ENCODE assay signal across 11 cellular contexts in the genomic region with DNA sequence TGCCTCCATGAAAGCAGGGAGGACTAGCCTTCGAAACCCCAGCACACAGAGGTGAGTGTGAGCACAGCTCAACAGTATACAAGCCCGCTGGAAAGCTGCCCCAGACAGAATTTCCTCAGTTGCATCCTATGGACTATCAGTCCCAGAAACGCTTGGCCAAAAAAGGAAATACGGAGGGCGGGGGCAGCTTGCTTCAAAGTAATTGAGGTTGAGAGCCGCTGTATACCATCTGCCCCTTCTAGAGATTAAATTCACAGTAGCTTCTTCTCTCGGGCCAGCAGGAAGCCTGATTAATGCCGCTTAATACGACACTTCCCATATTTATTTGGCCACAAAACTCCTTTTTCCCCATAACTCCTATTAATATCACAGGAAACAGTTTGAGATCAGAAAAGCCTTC.
DNase-seq lines count a peak whose midpoint lies in the region; ATAC-seq, FAIRE-seq and TF ChIP-seq lines count a peak whose summit lies in the region.
"Had no signal": no experiment of that assay in that cellular context is flagged by ENCODE, and none has a peak within 500 bp of the region (broad histone marks: within the 10 kb centered on the region; RNA-seq: fewer than 3 reads in every experiment).

No MANE protein-coding gene starts in this region.

- TF ChIP-seq CTCF in dorsolateral prefrontal cortex (IDR thresholded peaks at IDR 0.05 in 54 of 56, conservative IDR thresholded peaks at IDR 0.05 in 2 of 56; ENCODE audit: low read depth in 1 of 56, partially characterized antibody in 56 of 56), result no peak

- no peaks in the 10 kb centered on the region for H3K4me1 ChIP-seq in small intestine (ENCODE audit: control insufficient read depth in 2 of 2, insufficient read depth in 1 of 2, low read depth in 1 of 2, low read length in 1 of 2)
- H3K4me1 ChIP-seq in effector memory CD4-positive, alpha-beta T cell (ENCODE audit: control insufficient read depth, insufficient read depth, low read length, poor library complexity, severe bottlenecking), result no peaks in the 10 kb centered on the region

- no peaks in the 10 kb centered on the region for H3K36me3 ChIP-seq in small intestine (ENCODE audit: control insufficient read depth in 2 of 2, insufficient read depth in 2 of 2, low read length in 2 of 2)
- H3K36me3 ChIP-seq in effector memory CD4-positive, alpha-beta T cell (ENCODE audit: control insufficient read depth, insufficient read depth, low read length), result no peaks in the 10 kb centered on the region

- intact Hi-C loops in dorsolateral prefrontal cortex (cut with DNase I), result loop anchor here in 1 of 2 donors (5.0 to 10.0 kb wide), 5 partner anchors 104 to 296 kb away; no protein-coding TSS in a partner anchor

- 66 to 91% (median 84%) methylated on average over 9 of the region's 9 CpGs for WGBS in small intestine, 3 donors

- H3K36me3 Mint-ChIP-seq in natural killer cell treated with Interleukin-12 subunit alpha and Interleukin-12 subunit beta and Interleukin-15 and Interleukin-18, amount 100 ng/mL, for 72 hours, result peaks cover 8% of the 10 kb centered on the region

- TF ChIP-seq POLR2A in GM12891 (IDR thresholded peaks at IDR 0.05; ENCODE audit: low read depth, low read length), result no peak

- peak overlapping the region; percentile 8 to 98 for H3K27ac Mint-ChIP-seq in natural killer cell treated with Interleukin-12 subunit alpha and Interleukin-12 subunit beta and Interleukin-15 and Interleukin-18, amount 100 ng/mL, for 72 hours

- peaks cover 3% of the 10 kb centered on the region for H3K9me3 Mint-ChIP-seq in natural killer cell treated with Interleukin-12 subunit alpha and Interleukin-12 subunit beta and Interleukin-15 and Interleukin-18, amount 100 ng/mL, for 72 hours

- no peak for ATAC-seq in natural killer cell treated with Interleukin-12 subunit alpha and Interleukin-12 subunit beta and Interleukin-15 and Interleukin-18, amount 100 ng/mL, for 72 hours

- H3K4me3 ChIP-seq in dorsolateral prefrontal cortex (no peak overlapping the region), small intestine (ENCODE audit: low read depth in 1 of 2, low read length in 2 of 2) (no peak overlapping the region)
- H3K4me3 ChIP-seq in effector memory CD4-positive, alpha-beta T cell (ENCODE audit: insufficient read depth, low read depth, low read length, poor library complexity, severe bottlenecking), result no peak overlapping the region

- FAIRE-seq in small intestine (lab: Jason Lieb, UNC) (no peak), GM12891 (lab: Jason Lieb, UNC) (no peak)

- H3K27me3 ChIP-seq in dorsolateral prefrontal cortex (no peaks in the 10 kb centered on the region), small intestine (ENCODE audit: control insufficient read depth in 2 of 2, insufficient read depth in 2 of 2, low read length in 2 of 2) (no peaks in the 10 kb centered on the region)
- no peaks in the 10 kb centered on the region for H3K27me3 ChIP-seq in effector memory CD4-positive, alpha-beta T cell (replicated peaks; ENCODE audit: control insufficient read depth, insufficient read depth, low read length, poor library complexity, severe bottlenecking)

- H3K4me3 Mint-ChIP-seq in natural killer cell treated with Interleukin-12 subunit alpha and Interleukin-12 subunit beta and Interleukin-15 and Interleukin-18, amount 100 ng/mL, for 72 hours, result no peak overlapping the region

- H3K27me3 Mint-ChIP-seq in natural killer cell treated with Interleukin-12 subunit alpha and Interleukin-12 subunit beta and Interleukin-15 and Interleukin-18, amount 100 ng/mL, for 72 hours, result no peaks in the 10 kb centered on the region

- H3K9me3 ChIP-seq in small intestine (ENCODE audit: control insufficient read depth, low read depth), result no peaks in the 10 kb centered on the region
- no peaks in the 10 kb centered on the region for H3K9me3 ChIP-seq in effector memory CD4-positive, alpha-beta T cell (ENCODE audit: control insufficient read depth, low read length)

- peak; percentile 78 for DNase-seq in DMS 273 (lab: John Stamatoyannopoulos, UW; ENCODE audit: unreplicated experiment)
- peak; percentile 97 for DNase-seq in NCI-H524 treated with DMSO at 0.1 percent for 48 hours (lab: John Stamatoyannopoulos, UW)
- DNase-seq in dorsolateral prefrontal cortex, result no peak
- no peak for DNase-seq in natural killer cell treated with Interleukin-12 subunit alpha and Interleukin-12 subunit beta and Interleukin-15 and Interleukin-18, amount 100 ng/mL, for 72 hours (ENCODE audit: low spot score)
- DNase-seq in small intestine, result no peak
- no peak for DNase-seq in hepatic stellate cell (ENCODE audit: low spot score)
- no peak for DNase-seq in effector memory CD4-positive, alpha-beta T cell
- no peak for DNase-seq in GM12891 (ENCODE audit: insufficient read length, low spot score)
- DNase-seq: aorta, NCI-H1417 treated with DMSO at 0.1 percent for 48 hours, NCI-H526 had no signal

- peak overlapping the region in 53 of 59 donors; percentile 11 to 90 (median 83) for H3K27ac ChIP-seq in dorsolateral prefrontal cortex
- H3K27ac ChIP-seq in small intestine (ENCODE audit: low read depth in 1 of 2, low read length in 1 of 2), result no peak overlapping the region
- no peak overlapping the region for H3K27ac ChIP-seq in effector memory CD4-positive, alpha-beta T cell (ENCODE audit: insufficient read depth, low read length, poor library complexity, severe bottlenecking)

- H3K4me1 Mint-ChIP-seq in natural killer cell treated with Interleukin-12 subunit alpha and Interleukin-12 subunit beta and Interleukin-15 and Interleukin-18, amount 100 ng/mL, for 72 hours (ENCODE audit: low read depth in 2 of 2), result peaks cover 53 to 72% of the 10 kb centered on the region in 2 donors

TF ChIP-seq in GM12891, 5 proteins besides CTCF, POLR2A, EP300 and RAD21:
- TF ChIP-seq TAF1 (IDR thresholded peaks at IDR 0.05; ENCODE audit: low read depth, low read length) (no peak), POLR2AphosphoS5 (IDR thresholded peaks at IDR 0.05; ENCODE audit: low read depth, low read length) (no peak), POU2F2 (IDR thresholded peaks at IDR 0.05; ENCODE audit: low read depth, low read length) (no peak), PAX5 (IDR thresholded peaks at IDR 0.05; ENCODE audit: insufficient read depth, low read length, severe bottlenecking) (no peak), SPI1 (IDR thresholded peaks at IDR 0.05; ENCODE audit: low read depth, low read length) (no peak)
TF ChIP-seq in GM12891: peak in this region for 0.

Comparison
In these comparisons a context has a peak if more than half of its experiments do, and no peak if none do; other contexts are left out.
1. DNase-seq: peak in DMS 273 (single experiment) and NCI-H524 treated with DMSO at 0.1 percent for 48 hours (single experiment); none in dorsolateral prefrontal cortex (0 of 10), natural killer cell treated with Interleukin-12 subunit alpha and Interleukin-12 subunit beta and Interleukin-15 and Interleukin-18, amount 100 ng/mL, for 72 hours (single experiment), small intestine (single experiment), hepatic stellate cell (single experiment), effector memory CD4-positive, alpha-beta T cell (0 of 3) and GM12891 (single experiment).
2. H3K27ac ChIP-seq: peak in dorsolateral prefrontal cortex (53 of 59); none in small intestine (0 of 2) and effector memory CD4-positive, alpha-beta T cell (single experiment).